In the genomic region with DNA sequence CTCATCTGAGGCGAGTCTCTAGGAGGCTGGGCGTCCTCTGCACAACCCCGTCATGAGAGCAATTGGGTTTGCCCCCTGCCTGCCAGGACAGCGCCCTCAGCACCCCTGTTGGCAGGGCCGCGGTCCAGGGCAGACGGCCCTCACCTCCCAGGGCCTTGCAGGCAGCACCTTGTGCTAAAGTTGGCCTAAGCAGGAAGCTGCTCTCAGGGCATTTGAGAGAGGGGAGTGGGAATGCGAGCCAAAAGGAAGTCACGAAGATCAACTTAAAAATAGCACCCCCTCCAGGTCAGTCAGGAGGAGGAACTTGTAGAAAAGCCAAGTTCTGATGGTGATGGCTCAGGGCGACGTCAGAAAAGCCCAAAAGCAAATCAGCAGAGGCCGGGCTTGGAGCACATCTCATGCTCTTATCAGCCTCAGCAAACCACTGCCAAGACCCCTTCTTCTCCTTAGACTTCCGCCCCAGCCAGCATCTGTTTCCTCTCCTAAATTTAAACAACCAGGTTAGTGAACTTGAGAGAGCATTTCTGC, we compare ENCODE assay signal across 8 cellular contexts. TPM values are rescaled to one million over a fixed set of nuclear protein-coding genes. Genes with fewer than 3 reads are reported as not detected.
DNase-seq lines count a peak whose midpoint lies in the region; ATAC-seq, FAIRE-seq and TF ChIP-seq lines count a peak whose summit lies in the region.

No MANE protein-coding gene starts in this region.

- H2BK120ac ChIP-seq in IMR-90 (ENCODE audit: low read depth, low read length): peak overlapping the region; percentile 49

- 0% methylated on average over 2 of the region's 13 CpGs; no CpG with 5 or more reads in 1 of the 2 experiments for WGBS in IMR-90 (ENCODE audit: extremely low coverage in 2 of 2, insufficient read length in 1 of 2), 2 experiments
- WGBS in pancreas, 2 donors: 40% methylated on average over 13 of the region's 13 CpGs

- peak overlapping the region; percentile 84 for H3K27ac Mint-ChIP-seq in activated T-cell treated with anti-CD3 and anti-CD28 coated beads, Interleukin-2, amount 50 U/mL, for 24 hours

- TF ChIP-seq POLR2A in IMR-90 (IDR thresholded peaks at IDR 0.05; ENCODE audit: low read depth, low read length): no peak

- H2BK15ac ChIP-seq in IMR-90 (ENCODE audit: low read depth, low read length): peak overlapping the region; percentile 57; the same call in 2 of the 3 replicates

- dilution Hi-C loops in IMR-90 (cut with HindIII; ENCODE audit: low sequenced_read_pairs, unreplicated experiment): no loop called here

- H3K27me3 Mint-ChIP-seq in activated T-cell treated with anti-CD3 and anti-CD28 coated beads, Interleukin-2, amount 50 U/mL, for 24 hours: no peaks in the 10 kb centered on the region

- in situ Hi-C loops in IMR-90 (cut with MboI; ENCODE audit: low sequenced_read_pairs): no loop called here

- peak overlapping the region; percentile 52; the same call in 1 of the 2 replicates for H2AK5ac ChIP-seq in IMR-90 (ENCODE audit: low read depth, low read length)

- H3K14ac ChIP-seq in IMR-90 (replicated peaks; ENCODE audit: low read depth, low read length): peak overlapping the region; percentile 37

- no peak overlapping the region for H3K56ac ChIP-seq in IMR-90 (ENCODE audit: extremely low read depth, insufficient read depth, low read length)

- H3K23ac ChIP-seq in IMR-90 (ENCODE audit: low read depth, low read length): peak overlapping the region; percentile 70

- H3K9me3 ChIP-seq in IMR-90 (ENCODE audit: control insufficient read depth, insufficient read depth, low read length) (no peaks in the 10 kb centered on the region), pancreas (no peaks in the 10 kb centered on the region)

- peak; percentile 16 to 18 for DNase-seq in activated CD4-positive, alpha-beta T cell treated with anti-CD3 and anti-CD28 coated beads for 4 hours
- no peak for DNase-seq in activated CD4-positive, alpha-beta T cell treated with anti-CD3 and anti-CD28 coated beads, Interleukin-2, amount 50 U/mL, for 1 hour
- DNase-seq in IMR-90 (peak; percentile 82), glomerular visceral epithelial cell (ENCODE audit: extremely low spot score) (peak; percentile 52), pancreas (peak in 1 of 6 donors; percentile 14), mesenteric fat pad (ENCODE audit: low spot score) (no peak), NCI-H2081 treated with DMSO at 0.1 percent for 48 hours (lab: John Stamatoyannopoulos, UW) (no peak)
- no peak for DNase-seq in activated T-cell treated with anti-CD3 and anti-CD28 coated beads, Interleukin-2, amount 50 U/mL, for 24 hours

- H3K27ac ChIP-seq in IMR-90 (ENCODE audit: insufficient read depth, low read length) (no peak overlapping the region; the same call in 1 of the 2 replicates), pancreas (peak overlapping the region in 2 of 4 donors; percentile 37 to 57)

- POLR2A ChIA-PET in IMR-90 (lab: Charles Lee; ENCODE audit: unreplicated experiment): no interaction called here

- H2BK5ac ChIP-seq in IMR-90 (ENCODE audit: low read depth, low read length, poor library complexity, severe bottlenecking): peak overlapping the region; percentile 45

- TF ChIP-seq RAD21 in IMR-90 (IDR thresholded peaks at IDR 0.05; ENCODE audit: low read length): no peak

- peak overlapping the region; percentile 58 for H2AK9ac ChIP-seq in IMR-90 (replicated peaks; ENCODE audit: low read depth, low read length, poor library complexity)

- FAIRE-seq in pancreas (lab: Jason Lieb, UNC): no peak

- intact Hi-C loops in IMR-90 (cut with micrococcal nuclease): loop anchor here (5.0 kb wide), 1 partner anchor 36 kb away; no protein-coding TSS in a partner anchor
- intact Hi-C loops in pancreas (cut with DNase I): loop anchor here in 1 of 3 donors (10.0 kb wide), 1 partner anchor 129 kb away; no protein-coding TSS in a partner anchor

- no peaks in the 10 kb centered on the region for H3K36me3 Mint-ChIP-seq in activated T-cell treated with anti-CD3 and anti-CD28 coated beads, Interleukin-2, amount 50 U/mL, for 24 hours (ENCODE audit: low read depth)

- peak overlapping the region; percentile 61 for H3K4me3 Mint-ChIP-seq in activated T-cell treated with anti-CD3 and anti-CD28 coated beads, Interleukin-2, amount 50 U/mL, for 24 hours

- H3K4me1 ChIP-seq in IMR-90 (ENCODE audit: control insufficient read depth, insufficient read depth, low read length): peaks cover 7% of the 10 kb centered on the region
- no peaks in the 10 kb centered on the region for H3K4me1 ChIP-seq in pancreas

- peak overlapping the region; percentile 57 for H4K5ac ChIP-seq in IMR-90 (ENCODE audit: low read depth, low read length)

- H3K36me3 ChIP-seq in IMR-90 (ENCODE audit: control insufficient read depth, insufficient read depth, low read length) (no peaks in the 10 kb centered on the region), pancreas (no peaks in the 10 kb centered on the region)

- peak overlapping the region; percentile 71 for H3K4me2 ChIP-seq in IMR-90 (ENCODE audit: low read depth, low read length)

- peak overlapping the region; percentile 97 for H2AFZ ChIP-seq in IMR-90 (replicated peaks; ENCODE audit: low read length, poor library complexity)

- H3K27me3 ChIP-seq in IMR-90 (ENCODE audit: control insufficient read depth, insufficient read depth, low read length) (no peaks in the 10 kb centered on the region), pancreas (no peaks in the 10 kb centered on the region)

- H3K9me3 Mint-ChIP-seq in activated T-cell treated with anti-CD3 and anti-CD28 coated beads, Interleukin-2, amount 50 U/mL, for 24 hours: no peaks in the 10 kb centered on the region

- no peaks in the 10 kb centered on the region for H4K20me1 ChIP-seq in IMR-90 (ENCODE audit: insufficient read depth, low read length)

- peak overlapping the region; percentile 17 to 70; a peak in 3 of 4 replicates for H4K8ac ChIP-seq in IMR-90 (ENCODE audit: low read depth in 2 of 2, low read length in 2 of 2)

- H2BK20ac ChIP-seq in IMR-90 (ENCODE audit: low read depth, low read length): 0 out of 2 replicates have a peak overlapping the region, but pooled peaks have one; percentile 10

- H4K91ac ChIP-seq in IMR-90 (ENCODE audit: insufficient read depth, low read depth, low read length): peak overlapping the region; percentile 80; the same call in 1 of the 2 replicates

- H3K4me1 Mint-ChIP-seq in activated T-cell treated with anti-CD3 and anti-CD28 coated beads, Interleukin-2, amount 50 U/mL, for 24 hours (ENCODE audit: low read depth): peaks cover 53% of the 10 kb centered on the region

- peak overlapping the region; percentile 39 for H3K4ac ChIP-seq in IMR-90 (ENCODE audit: low read depth, low read length)

- no peak overlapping the region for H3K9ac ChIP-seq in IMR-90 (ENCODE audit: low read depth, low read length)

- CTCF ChIA-PET in IMR-90 (lab: Yijun Ruan, JAX): interaction anchor here (0.7 to 2.2 kb wide), 2 partner anchors 8 to 1230 kb away, joined by 3 to 10 read pairs; no protein-coding TSS in a partner anchor

- peaks cover 7% of the 10 kb centered on the region for H3K9me1 ChIP-seq in IMR-90 (ENCODE audit: insufficient read depth, low read length)

- H3K79me1 ChIP-seq in IMR-90 (ENCODE audit: low read depth in 1 of 2, low read length in 2 of 2): no peaks in the 10 kb centered on the region

- peak; percentile 57 for ATAC-seq in IMR-90 (ENCODE audit: low read depth)
- ATAC-seq in pancreas: peak; percentile 35 to 68 (median 58)

- peak; percentile 33 for TF ChIP-seq CTCF in IMR-90 (conservative IDR thresholded peaks at IDR 0.05; ENCODE audit: low read depth, low read length)
- peak in 1 of 4 donors; percentile 8 for TF ChIP-seq CTCF in pancreas (IDR thresholded peaks at IDR 0.05)

- no TSS peak for BruUV-seq in IMR-90 (replicated peaks; lab: Mats Ljungman, UMichigan)

- H3K4me3 ChIP-seq in IMR-90 (ENCODE audit: insufficient read depth, low read depth, low read length) (peak overlapping the region; percentile 18; the same call in 1 of the 2 replicates), pancreas (peak overlapping the region in 2 of 4 donors; percentile 6 to 33)

- peak overlapping the region; percentile 22; the same call in 1 of the 2 replicates for H3K18ac ChIP-seq in IMR-90 (ENCODE audit: low read depth, low read length)

TF ChIP-seq in IMR-90, 13 proteins besides CTCF, POLR2A, EP300 and RAD21:
- TF ChIP-seq SMC3 (IDR thresholded peaks at IDR 0.05; ENCODE audit: low read depth, low read length) (no peak), MXI1 (IDR thresholded peaks at IDR 0.05; ENCODE audit: borderline replicate concordance, low read depth, low read length) (no peak), CEBPB (IDR thresholded peaks at IDR 0.05; ENCODE audit: low read depth, low read length) (no peak), BHLHE40 (IDR thresholded peaks at IDR 0.05; ENCODE audit: low read depth, low read length) (no peak)

RNA-seq across cellular contexts. Expression of gene ADORA3, which starts 12.6 kb away (rescaled TPM):
- total RNA-seq in IMR-90 (2012; rRNA removed) (not detected in 2 replicates), pancreas (1 to 10 TPM in 3 of 6 donors, under 1 TPM in 3; 0.32 to 7.3 (median 1.1) TPM), mesenteric fat pad (17.2 TPM)
- polyA plus RNA-seq in IMR-90 (2012; rRNA removed) (not detected in 2 replicates), pancreas (1 to 10 TPM; 1.1 to 1.2 TPM)
- not detected in 2 replicates for polyA plus RNA-seq in IMR-90 (2012; cell fraction: cytosol; rRNA removed)
- 0.03 TPM in 1 of 2 replicates, not detected in the other for polyA plus RNA-seq in IMR-90 (2012; cell fraction: nucleus; rRNA removed; ENCODE audit: low replicate concordance)

RNA-seq across cellular contexts. Expression of gene TMIGD3, which starts 12.6 kb away (rescaled TPM):
- total RNA-seq in IMR-90 (2012; rRNA removed): under 0.01 TPM in 1 of 2 replicates, not detected in the other
- polyA plus RNA-seq in IMR-90 (2012; rRNA removed): 0.12 TPM in 1 of 2 replicates, not detected in the other
- 0.04 TPM in 1 of 2 replicates, not detected in the other for polyA plus RNA-seq in IMR-90 (2012; cell fraction: cytosol; rRNA removed)
- polyA plus RNA-seq in IMR-90 (2012; cell fraction: nucleus; rRNA removed; ENCODE audit: low replicate concordance): 0.17 TPM in 1 of 2 replicates, not detected in the other
- 1 to 10 TPM in 2 of 6 donors, under 1 TPM in 2, not detected in 2; 0.25 to 3.7 (median 1.2) TPM for total RNA-seq in pancreas
- 1 to 10 TPM in 1 of 2 donors, under 1 TPM in 1; 0.42 to 1.7 TPM for polyA plus RNA-seq in pancreas
- total RNA-seq in mesenteric fat pad: 13.7 TPM

RNA-seq across cellular contexts. Expression of gene C1orf162, which starts 42.3 kb away (rescaled TPM):
- total RNA-seq in IMR-90 (2012; rRNA removed) (not detected in 2 replicates), pancreas (1 to 10 TPM; 1.4 to 9.0 (median 2.0) TPM), mesenteric fat pad (98.7 TPM)
- polyA plus RNA-seq in IMR-90 (2012; rRNA removed) (0.12 TPM in 1 of 2 replicates, not detected in the other), pancreas (10 to 100 TPM in 1 of 2 donors, 1 to 10 TPM in 1; 9.0 to 14.6 TPM)
- polyA plus RNA-seq in IMR-90 (2012; cell fraction: cytosol; rRNA removed): 0.04 TPM in 1 of 2 replicates, not detected in the other
- 0.10 and 0.83 TPM in 2 replicates for polyA plus RNA-seq in IMR-90 (2012; cell fraction: nucleus; rRNA removed; ENCODE audit: low replicate concordance)

Comparison
In these comparisons a context has a peak if more than half of its experiments do, and no peak if none do; other contexts are left out.
1. DNase-seq: peak in activated CD4-positive, alpha-beta T cell treated with anti-CD3 and anti-CD28 coated beads for 4 hours (2 of 2), IMR-90 (single experiment) and glomerular visceral epithelial cell (single experiment); none in activated CD4-positive, alpha-beta T cell treated with anti-CD3 and anti-CD28 coated beads, Interleukin-2, amount 50 U/mL, for 1 hour (single experiment), activated T-cell treated with anti-CD3 and anti-CD28 coated beads, Interleukin-2, amount 50 U/mL, for 24 hours (single experiment), mesenteric fat pad (single experiment) and NCI-H2081 treated with DMSO at 0.1 percent for 48 hours (single experiment).